1 cellular context compared by ENCODE assay signal in the genomic region with DNA sequence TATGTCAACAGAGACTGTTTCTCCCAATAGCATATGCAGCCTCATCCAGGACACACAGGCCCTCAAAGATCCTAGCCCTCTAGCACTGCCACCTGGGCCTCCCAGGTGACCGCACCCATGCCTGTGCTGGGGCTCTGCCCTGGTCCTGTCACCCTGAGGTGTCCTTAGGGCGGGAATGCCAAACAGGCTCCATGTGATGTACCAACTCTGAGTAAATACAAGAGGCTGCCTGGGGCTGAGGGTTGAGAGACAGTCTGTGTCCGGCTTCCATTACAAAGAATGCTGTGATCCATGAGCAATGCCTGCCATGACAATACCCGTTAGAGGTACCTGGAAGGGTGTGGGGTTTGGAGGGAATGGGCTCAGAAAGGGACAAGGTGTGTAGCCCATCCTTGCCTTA.
TF ChIP-seq lines count a peak whose summit lies in the region.

No MANE protein-coding gene starts in this region.

TF ChIP-seq in Ishikawa, 13 proteins besides CTCF, POLR2A, EP300 and RAD21 (continued from another document):
- TF ChIP-seq, protein P1, sequence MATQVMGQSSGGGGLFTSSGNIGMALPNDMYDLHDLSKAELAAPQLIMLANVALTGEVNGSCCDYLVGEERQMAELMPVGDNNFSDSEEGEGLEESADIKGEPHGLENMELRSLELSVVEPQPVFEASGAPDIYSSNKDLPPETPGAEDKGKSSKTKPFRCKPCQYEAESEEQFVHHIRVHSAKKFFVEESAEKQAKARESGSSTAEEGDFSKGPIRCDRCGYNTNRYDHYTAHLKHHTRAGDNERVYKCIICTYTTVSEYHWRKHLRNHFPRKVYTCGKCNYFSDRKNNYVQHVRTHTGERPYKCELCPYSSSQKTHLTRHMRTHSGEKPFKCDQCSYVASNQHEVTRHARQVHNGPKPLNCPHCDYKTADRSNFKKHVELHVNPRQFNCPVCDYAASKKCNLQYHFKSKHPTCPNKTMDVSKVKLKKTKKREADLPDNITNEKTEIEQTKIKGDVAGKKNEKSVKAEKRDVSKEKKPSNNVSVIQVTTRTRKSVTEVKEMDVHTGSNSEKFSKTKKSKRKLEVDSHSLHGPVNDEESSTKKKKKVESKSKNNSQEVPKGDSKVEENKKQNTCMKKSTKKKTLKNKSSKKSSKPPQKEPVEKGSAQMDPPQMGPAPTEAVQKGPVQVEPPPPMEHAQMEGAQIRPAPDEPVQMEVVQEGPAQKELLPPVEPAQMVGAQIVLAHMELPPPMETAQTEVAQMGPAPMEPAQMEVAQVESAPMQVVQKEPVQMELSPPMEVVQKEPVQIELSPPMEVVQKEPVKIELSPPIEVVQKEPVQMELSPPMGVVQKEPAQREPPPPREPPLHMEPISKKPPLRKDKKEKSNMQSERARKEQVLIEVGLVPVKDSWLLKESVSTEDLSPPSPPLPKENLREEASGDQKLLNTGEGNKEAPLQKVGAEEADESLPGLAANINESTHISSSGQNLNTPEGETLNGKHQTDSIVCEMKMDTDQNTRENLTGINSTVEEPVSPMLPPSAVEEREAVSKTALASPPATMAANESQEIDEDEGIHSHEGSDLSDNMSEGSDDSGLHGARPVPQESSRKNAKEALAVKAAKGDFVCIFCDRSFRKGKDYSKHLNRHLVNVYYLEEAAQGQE (IDR thresholded peaks at IDR 0.05; ENCODE audit: low read depth) = no peak
- TF ChIP-seq, protein P2, sequence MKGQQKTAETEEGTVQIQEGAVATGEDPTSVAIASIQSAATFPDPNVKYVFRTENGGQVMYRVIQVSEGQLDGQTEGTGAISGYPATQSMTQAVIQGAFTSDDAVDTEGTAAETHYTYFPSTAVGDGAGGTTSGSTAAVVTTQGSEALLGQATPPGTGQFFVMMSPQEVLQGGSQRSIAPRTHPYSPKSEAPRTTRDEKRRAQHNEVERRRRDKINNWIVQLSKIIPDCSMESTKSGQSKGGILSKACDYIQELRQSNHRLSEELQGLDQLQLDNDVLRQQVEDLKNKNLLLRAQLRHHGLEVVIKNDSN (IDR thresholded peaks at IDR 0.05) = no peak
- TF ChIP-seq TEAD4 (IDR thresholded peaks at IDR 0.05) (no peak), TCF12 (IDR thresholded peaks at IDR 0.05; ENCODE audit: low read depth) (no peak), CREB1 (IDR thresholded peaks at IDR 0.05; ENCODE audit: low read depth) (no peak), FOXM1 (IDR thresholded peaks at IDR 0.05; ENCODE audit: borderline replicate concordance, low read depth) (no peak)
